In the genomic region with DNA sequence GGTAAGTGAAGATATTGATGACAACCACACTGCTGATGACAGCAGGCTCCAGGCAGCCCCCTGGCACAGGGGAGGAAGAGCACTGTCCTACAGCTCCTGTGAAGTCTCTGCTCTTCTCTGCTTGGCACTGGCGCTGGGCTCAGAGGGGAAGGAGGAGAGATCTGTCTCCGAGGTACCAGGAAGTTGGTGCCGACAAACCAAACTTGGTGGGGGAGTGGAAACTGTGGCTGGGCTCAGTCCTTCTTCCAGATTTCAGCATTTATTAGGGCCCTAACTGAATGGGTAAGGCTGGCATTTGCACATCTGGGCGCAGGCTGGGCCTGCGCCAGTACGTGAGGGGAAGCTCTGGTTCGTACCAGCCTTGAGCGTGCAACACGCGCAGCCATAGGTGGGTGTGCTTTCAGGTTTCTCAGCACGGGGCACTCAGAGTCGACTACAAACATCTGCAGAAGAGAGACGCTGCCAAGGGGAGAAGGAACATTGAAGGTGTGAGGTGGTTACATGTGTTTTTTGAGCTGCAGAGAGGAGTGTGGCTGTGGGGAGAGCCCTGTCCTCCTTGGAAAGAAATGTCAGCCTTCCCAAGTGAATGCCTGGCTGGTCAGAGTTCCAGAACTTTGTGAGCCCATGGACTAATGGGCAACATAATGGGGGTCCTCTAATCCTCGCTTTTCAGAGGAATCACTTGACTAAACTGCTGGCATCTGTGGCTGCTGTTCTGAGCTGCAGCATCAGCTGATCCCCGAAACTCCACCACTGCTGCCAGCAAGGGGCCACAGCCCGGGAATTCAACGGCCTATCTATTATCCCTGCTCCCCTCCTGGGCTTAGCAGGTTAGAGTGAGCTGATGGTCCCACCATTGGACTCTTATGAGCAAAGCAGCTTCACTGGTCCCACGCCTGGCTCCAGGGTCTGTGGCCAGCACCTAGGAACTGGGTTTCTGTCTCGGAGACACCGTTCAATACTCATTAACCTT, we compare ENCODE assay signal across 12 cellular contexts. TPM values are rescaled to one million over a fixed set of nuclear protein-coding genes. Genes with fewer than 3 reads are reported as not detected.
DNase-seq lines count a peak whose midpoint lies in the region; ATAC-seq and TF ChIP-seq lines count a peak whose summit lies in the region.
"Had no signal": no experiment of that assay in that cellular context is flagged by ENCODE, and none has a peak within 500 bp of the region (broad histone marks: within the 10 kb centered on the region; RNA-seq: fewer than 3 reads in every experiment).

No MANE protein-coding gene starts in this region.

- H3K27ac ChIP-seq in OCI-LY1 (ENCODE audit: low read depth, low read length, poor library complexity, severe bottlenecking) (no peak overlapping the region), stomach (no peak overlapping the region)
- peak overlapping the region; percentile 59 for H3K27ac ChIP-seq in effector memory CD4-positive, alpha-beta T cell (ENCODE audit: insufficient read depth, low read length, poor library complexity, severe bottlenecking)
- H3K27ac ChIP-seq: right lobe of liver had no signal

- peak overlapping the region; percentile 9; the same call in 1 of the 2 replicates for H3K4me2 ChIP-seq in OCI-LY1 (ENCODE audit: low read length)

- WGBS in stomach, 5 donors = 78 to 90% (median 82%) methylated on average over 14 to 20 of the region's 20 CpGs

- DNase-seq in activated CD8-positive, alpha-beta memory T cell treated with anti-CD3 and anti-CD28 coated beads, Interleukin-2, amount 50 U/mL, for 4 hours = peak; percentile 28
- no peak for DNase-seq in effector memory CD4-positive, alpha-beta T cell
- DNase-seq in stimulated activated CD4-positive, alpha-beta T cell treated with anti-CD3 and anti-CD28 coated beads, Interleukin-4, amount 100 ng/mL, for 1 hour = peak; percentile 17
- DNase-seq in NCI-H526 treated with DMSO at 0.1 percent for 48 hours (lab: John Stamatoyannopoulos, UW) (no peak), stomach (no peak)
- DNase-seq: Caco-2, mesenchymal stem cell, NCI-H748 treated with DMSO at 0.1 percent for 48 hours, right lobe of liver had no signal

- no peaks in the 10 kb centered on the region for H3K79me2 ChIP-seq in OCI-LY1 (ENCODE audit: insufficient read depth, low read length)

- no peaks in the 10 kb centered on the region for H3K36me3 ChIP-seq in OCI-LY1 (ENCODE audit: insufficient read depth, low read length)
- H3K36me3 ChIP-seq in effector memory CD4-positive, alpha-beta T cell (ENCODE audit: control insufficient read depth, insufficient read depth, low read length) = no peaks in the 10 kb centered on the region
- no peaks in the 10 kb centered on the region for H3K36me3 ChIP-seq in stomach
- H3K36me3 ChIP-seq: right lobe of liver had no signal

- ATAC-seq in GM19324 (IDR thresholded peaks at IDR 0.05; ENCODE audit: low FRiP score, unreplicated experiment) (no peak), GM21381 (IDR thresholded peaks at IDR 0.05; ENCODE audit: unreplicated experiment) (no peak)
- ATAC-seq: right lobe of liver had no signal

- no peak overlapping the region for H3K4me3 ChIP-seq in OCI-LY1 (ENCODE audit: low read depth, low read length, poor library complexity, severe bottlenecking)
- peak overlapping the region; percentile 29 for H3K4me3 ChIP-seq in effector memory CD4-positive, alpha-beta T cell (ENCODE audit: insufficient read depth, low read depth, low read length, poor library complexity, severe bottlenecking)
- no peak overlapping the region for H3K4me3 ChIP-seq in stomach
- H3K4me3 ChIP-seq: right lobe of liver had no signal

- no peaks in the 10 kb centered on the region for H3F3A ChIP-seq in OCI-LY1 (ENCODE audit: insufficient read depth, low read length)

- intact Hi-C loops in stomach (cut with DNase I; ENCODE audit: low total_unique reads) = no loop called here

- TF ChIP-seq EP300 in stomach (IDR thresholded peaks at IDR 0.05) = no peak

- H3K4me1 ChIP-seq in OCI-LY1 (ENCODE audit: insufficient read depth, low read length, severe bottlenecking) = no peaks in the 10 kb centered on the region
- peaks cover 20% of the 10 kb centered on the region for H3K4me1 ChIP-seq in effector memory CD4-positive, alpha-beta T cell (ENCODE audit: control insufficient read depth, insufficient read depth, low read length, poor library complexity, severe bottlenecking)
- peaks cover 9 to 25% (median 16%) of the 10 kb centered on the region in 4 donors for H3K4me1 ChIP-seq in stomach
- H3K4me1 ChIP-seq: right lobe of liver had no signal

- H3K9me3 ChIP-seq in OCI-LY1 (ENCODE audit: low read length) (no peaks in the 10 kb centered on the region), stomach (no peaks in the 10 kb centered on the region)
- no peaks in the 10 kb centered on the region for H3K9me3 ChIP-seq in effector memory CD4-positive, alpha-beta T cell (ENCODE audit: control insufficient read depth, low read length)
- H3K9me3 ChIP-seq: Caco-2, right lobe of liver had no signal

- no peak overlapping the region for H2AFZ ChIP-seq in OCI-LY1 (ENCODE audit: low read length)

- 0 out of 2 replicates have a peak, but pooled peaks cover 7% of the 10 kb centered on the region for H3K27me3 ChIP-seq in OCI-LY1 (ENCODE audit: insufficient read depth, low read length)
- no peaks in the 10 kb centered on the region for H3K27me3 ChIP-seq in effector memory CD4-positive, alpha-beta T cell (replicated peaks; ENCODE audit: control insufficient read depth, insufficient read depth, low read length, poor library complexity, severe bottlenecking)
- peaks cover 0 to 4% (median 0%) of the 10 kb centered on the region in 3 donors for H3K27me3 ChIP-seq in stomach
- H3K27me3 ChIP-seq: right lobe of liver had no signal

- no peaks in the 10 kb centered on the region for H4K20me1 ChIP-seq in OCI-LY1 (ENCODE audit: insufficient read depth, low read length)

- no peak for TF ChIP-seq POLR2A in stomach (IDR thresholded peaks at IDR 0.05)

- no peaks in the 10 kb centered on the region for H3K9me2 ChIP-seq in OCI-LY1 (ENCODE audit: low read depth, low read length)

- TF ChIP-seq CTCF in OCI-LY1 (IDR thresholded peaks at IDR 0.05; ENCODE audit: low read length) = no peak
- TF ChIP-seq CTCF in stomach (IDR thresholded peaks at IDR 0.05) = no peak

- no peak overlapping the region for H3K9ac ChIP-seq in OCI-LY1 (ENCODE audit: low read length)

RNA-seq across cellular contexts. Expression of gene SEMA4C, which starts 55.2 kb away (rescaled TPM):
- 10 to 100 TPM; 10.7 to 78.8 (median 24.4) TPM for total RNA-seq in stomach
- polyA plus RNA-seq in stomach = 10 to 100 TPM in 1 of 3 donors, 1 to 10 TPM in 2; 5.7 to 15.8 (median 8.0) TPM

Comparison
In these comparisons a context has a peak if more than half of its experiments do, and no peak if none do; other contexts are left out.
1. DNase-seq: peak in activated CD8-positive, alpha-beta memory T cell treated with anti-CD3 and anti-CD28 coated beads, Interleukin-2, amount 50 U/mL, for 4 hours (single experiment) and stimulated activated CD4-positive, alpha-beta T cell treated with anti-CD3 and anti-CD28 coated beads, Interleukin-4, amount 100 ng/mL, for 1 hour (single experiment); none in effector memory CD4-positive, alpha-beta T cell (0 of 3), NCI-H526 treated with DMSO at 0.1 percent for 48 hours (single experiment) and stomach (single experiment).